Comparison of ENCODE assay signal across 1 cellular context in the genomic region with DNA sequence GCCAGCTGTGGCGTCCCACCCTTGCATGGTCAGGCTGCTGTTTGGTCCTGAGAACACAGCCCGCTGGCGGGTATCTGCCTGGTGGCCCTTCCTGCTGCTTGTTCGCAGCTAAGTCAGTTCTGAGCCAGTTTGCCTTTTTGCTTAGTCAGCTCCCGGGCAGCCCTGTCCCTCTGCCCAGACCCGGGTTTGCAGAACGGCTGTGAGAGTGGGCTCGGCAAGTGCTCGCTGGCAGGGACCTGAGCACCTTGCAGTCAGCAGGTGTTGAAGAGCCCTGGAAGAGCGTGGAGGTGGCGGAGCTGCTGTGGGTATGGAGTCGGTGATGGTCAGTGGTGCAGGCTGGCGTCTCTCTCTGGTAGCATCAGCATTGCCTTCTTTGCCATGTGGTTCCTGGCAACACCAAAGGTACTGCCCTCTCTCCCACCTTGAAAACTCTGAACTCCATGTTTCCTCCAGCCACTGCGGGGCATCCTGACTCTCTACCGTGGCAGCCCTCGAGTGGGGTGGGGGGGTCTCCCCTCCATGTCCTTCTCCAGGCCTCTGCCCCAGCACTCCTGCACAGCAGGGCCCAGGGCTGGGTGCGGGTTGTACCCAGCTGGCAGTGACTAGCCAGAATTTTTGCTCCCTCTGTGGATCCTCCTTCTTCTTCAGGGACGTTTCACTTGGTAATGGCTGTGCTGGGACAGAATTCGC.
TF ChIP-seq lines count a peak whose summit lies in the region.

No MANE protein-coding gene starts in this region.

TF ChIP-seq in HepG2, 621 proteins besides CTCF, POLR2A, EP300 and RAD21 (continued from another document):
- TF ChIP-seq MAFF (IDR thresholded peaks at IDR 0.05; ENCODE audit: low read depth, low read length) (peak; percentile 75), TMF1 (CRISPR knock-in tag; IDR thresholded peaks at IDR 0.05; ENCODE audit: low read depth) (no peak)
- TF ChIP-seq, protein P1, sequence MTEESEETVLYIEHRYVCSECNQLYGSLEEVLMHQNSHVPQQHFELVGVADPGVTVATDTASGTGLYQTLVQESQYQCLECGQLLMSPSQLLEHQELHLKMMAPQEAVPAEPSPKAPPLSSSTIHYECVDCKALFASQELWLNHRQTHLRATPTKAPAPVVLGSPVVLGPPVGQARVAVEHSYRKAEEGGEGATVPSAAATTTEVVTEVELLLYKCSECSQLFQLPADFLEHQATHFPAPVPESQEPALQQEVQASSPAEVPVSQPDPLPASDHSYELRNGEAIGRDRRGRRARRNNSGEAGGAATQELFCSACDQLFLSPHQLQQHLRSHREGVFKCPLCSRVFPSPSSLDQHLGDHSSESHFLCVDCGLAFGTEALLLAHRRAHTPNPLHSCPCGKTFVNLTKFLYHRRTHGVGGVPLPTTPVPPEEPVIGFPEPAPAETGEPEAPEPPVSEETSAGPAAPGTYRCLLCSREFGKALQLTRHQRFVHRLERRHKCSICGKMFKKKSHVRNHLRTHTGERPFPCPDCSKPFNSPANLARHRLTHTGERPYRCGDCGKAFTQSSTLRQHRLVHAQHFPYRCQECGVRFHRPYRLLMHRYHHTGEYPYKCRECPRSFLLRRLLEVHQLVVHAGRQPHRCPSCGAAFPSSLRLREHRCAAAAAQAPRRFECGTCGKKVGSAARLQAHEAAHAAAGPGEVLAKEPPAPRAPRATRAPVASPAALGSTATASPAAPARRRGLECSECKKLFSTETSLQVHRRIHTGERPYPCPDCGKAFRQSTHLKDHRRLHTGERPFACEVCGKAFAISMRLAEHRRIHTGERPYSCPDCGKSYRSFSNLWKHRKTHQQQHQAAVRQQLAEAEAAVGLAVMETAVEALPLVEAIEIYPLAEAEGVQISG (CRISPR knock-in tag; IDR thresholded peaks at IDR 0.05): no peak
